20 cellular contexts compared by ENCODE assay signal in genomic region chr16:88859381-88860091, GRCh38. TPM values are rescaled to one million over a fixed set of nuclear protein-coding genes. Genes with fewer than 3 reads are reported as not detected.
DNase-seq lines count a peak whose midpoint lies in the region; TF ChIP-seq lines count a peak whose summit lies in the region.
"Had no signal": no experiment of that assay in that cellular context is flagged by ENCODE, and none has a peak within 500 bp of the region (broad histone marks: within the 10 kb centered on the region; RNA-seq: fewer than 3 reads in every experiment).

No MANE protein-coding gene starts in this region.

- TF ChIP-seq EP300 in transverse colon (IDR thresholded peaks at IDR 0.05; ENCODE audit: low read depth), result no peak

- no peaks in the 10 kb centered on the region for H3K36me3 ChIP-seq in breast epithelium
- H3K36me3 ChIP-seq in transverse colon, result peaks cover 0 to 14% (median 2%) of the 10 kb centered on the region in 4 donors

- POLR2A ChIA-PET in MCF 10A (lab: Yijun Ruan, JAX), result no interaction called here

- CTCF ChIA-PET in MCF 10A (lab: Yijun Ruan, JAX), result interaction anchor here (0.6 to 5.1 kb wide), 2 partner anchors 42 to 45 kb away, joined by 3 to 47 read pairs; partner anchors contain the start of gene APRT

- BruUV-seq in MCF 10A (replicated peaks; lab: Mats Ljungman, UMichigan), result no TSS peak

- H3K27ac ChIP-seq in breast epithelium (no peak overlapping the region), transverse colon (no peak overlapping the region)
- H3K27ac ChIP-seq: HL-60 had no signal

- H3K27ac Mint-ChIP-seq in MCF 10A (ENCODE audit: low read depth, unreplicated experiment) (no peak overlapping the region), nephron (no peak overlapping the region), type B pancreatic cell (no peak overlapping the region), HFFc6 (no peak overlapping the region)
- no peak overlapping the region for H3K27ac Mint-ChIP-seq in activated T-helper 1 cell treated with anti-CD3 and anti-CD28 coated beads, Interleukin-12 subunit alpha, Interleukin-12 subunit beta, Interleukin-2, Interleukin-4 antibody, amounts not matched to agents 30 ng/mL and 10 ng/mL and 1 ng/mL, durations not matched to agents 14 hours and 24 hours and 36 hours
- H3K27ac Mint-ChIP-seq: B cell; CD8-positive, alpha-beta T cell had no signal

- no peaks in the 10 kb centered on the region for H3K27me3 ChIP-seq in breast epithelium
- H3K27me3 ChIP-seq in transverse colon, result no peaks in the 10 kb centered on the region

- intact Hi-C loops in MCF 10A (cut with micrococcal nuclease), result no loop called here
- intact Hi-C loops in breast epithelium (cut with DNase I; ENCODE audit: low total_unique reads), result no loop called here
- intact Hi-C loops in activated T-helper 1 cell treated with anti-CD3 and anti-CD28 coated beads, Interleukin-12 subunit alpha, Interleukin-12 subunit beta, Interleukin-2, Interleukin-4 antibody, amounts not matched to agents 30 ng/mL and 10 ng/mL and 1 ng/mL, durations not matched to agents 14 hours and 24 hours and 36 hours (cut with micrococcal nuclease), result loop anchor here (5.0 kb wide), 2 partner anchors 197 to 238 kb away; partner anchors contain the start of gene MVD
- intact Hi-C loops in transverse colon (cut with DNase I; ENCODE audit: low total_unique reads), result no loop called here

- no peak for TF ChIP-seq CTCF in MCF 10A (IDR thresholded peaks at IDR 0.05; ENCODE audit: unreplicated experiment)
- TF ChIP-seq CTCF in breast epithelium (IDR thresholded peaks at IDR 0.05), result no peak
- TF ChIP-seq CTCF in nephron (IDR thresholded peaks at IDR 0.05; ENCODE audit: unreplicated experiment in 3 of 3), result no peak
- TF ChIP-seq CTCF in type B pancreatic cell (conservative IDR thresholded peaks at IDR 0.05), result no peak
- TF ChIP-seq CTCF in HFFc6 (IDR thresholded peaks at IDR 0.05), result no peak
- TF ChIP-seq CTCF in transverse colon (IDR thresholded peaks at IDR 0.05), result no peak

- DNase-seq in MCF 10A (ENCODE audit: unreplicated experiment), result peak; percentile 20
- no peak for DNase-seq in breast epithelium (ENCODE audit: low spot score in 2 of 2)
- no peak for DNase-seq in activated T-helper 1 cell treated with anti-CD3 and anti-CD28 coated beads, Interleukin-12 subunit alpha, Interleukin-12 subunit beta, Interleukin-2, Interleukin-4 antibody, amounts not matched to agents 30 ng/mL and 10 ng/mL and 1 ng/mL, durations not matched to agents 14 hours and 24 hours and 36 hours (ENCODE audit: low spot score)
- no peak for DNase-seq in type B pancreatic cell (ENCODE audit: extremely low spot score, unreplicated experiment)
- DNase-seq in AG20443 (ENCODE audit: low spot score), result no peak
- no peak for DNase-seq in HFFc6
- DNase-seq in transverse colon, result no peak
- DNase-seq: ACHN; CD8-positive, alpha-beta T cell; COR-L47; DMS153; DMS79 treated with DMSO at 0.1 percent for 48 hours; EL; IMR-90 had no signal

- H3K4me3 ChIP-seq in breast epithelium (no peak overlapping the region), transverse colon (no peak overlapping the region)

- TF ChIP-seq POLR2A in breast epithelium (IDR thresholded peaks at IDR 0.05) (no peak), transverse colon (IDR thresholded peaks at IDR 0.05) (no peak)

- H3K4me1 ChIP-seq in breast epithelium (peaks cover 0 to 7% of the 10 kb centered on the region in 2 donors), transverse colon (peaks cover 14 to 24% (median 22%) of the 10 kb centered on the region in 4 donors)

- H3K36me3 Mint-ChIP-seq in MCF 10A (ENCODE audit: insufficient read depth, unreplicated experiment), result peaks cover 9% of the 10 kb centered on the region
- H3K36me3 Mint-ChIP-seq in activated T-helper 1 cell treated with anti-CD3 and anti-CD28 coated beads, Interleukin-12 subunit alpha, Interleukin-12 subunit beta, Interleukin-2, Interleukin-4 antibody, amounts not matched to agents 30 ng/mL and 10 ng/mL and 1 ng/mL, durations not matched to agents 14 hours and 24 hours and 36 hours (ENCODE audit: low read depth), result peaks cover 8% of the 10 kb centered on the region
- H3K36me3 Mint-ChIP-seq in nephron (ENCODE audit: low read depth), result peaks cover 5% of the 10 kb centered on the region
- H3K36me3 Mint-ChIP-seq in type B pancreatic cell, result no peaks in the 10 kb centered on the region
- peaks cover 7% of the 10 kb centered on the region for H3K36me3 Mint-ChIP-seq in HFFc6 (ENCODE audit: low read depth)

- H3K27me3 Mint-ChIP-seq in MCF 10A (ENCODE audit: insufficient read depth, unreplicated experiment), result no peaks in the 10 kb centered on the region
- H3K27me3 Mint-ChIP-seq in activated T-helper 1 cell treated with anti-CD3 and anti-CD28 coated beads, Interleukin-12 subunit alpha, Interleukin-12 subunit beta, Interleukin-2, Interleukin-4 antibody, amounts not matched to agents 30 ng/mL and 10 ng/mL and 1 ng/mL, durations not matched to agents 14 hours and 24 hours and 36 hours (ENCODE audit: insufficient read depth), result no peaks in the 10 kb centered on the region
- H3K27me3 Mint-ChIP-seq in nephron (ENCODE audit: low read depth), result no peaks in the 10 kb centered on the region
- no peaks in the 10 kb centered on the region for H3K27me3 Mint-ChIP-seq in type B pancreatic cell
- peaks cover 3% of the 10 kb centered on the region for H3K27me3 Mint-ChIP-seq in HFFc6 (ENCODE audit: insufficient read depth)
- H3K27me3 Mint-ChIP-seq: B cell had no signal

- in situ Hi-C loops in transverse colon (cut with MboI; ENCODE audit: low pct_ligation_motif_present in 1 of 4, low pct_unique_long_range_greater_than_20kb in 1 of 4, low sequenced_read_pairs in 3 of 4), result no loop called here

- 93 to 97% methylated on average over 7 to 20 of the region's 20 CpGs for WGBS in transverse colon (ENCODE audit: low coverage in 1 of 2), 2 donors

- H3K9me3 ChIP-seq in breast epithelium, result no peaks in the 10 kb centered on the region
- H3K9me3 ChIP-seq in transverse colon, result no peaks in the 10 kb centered on the region

- H3K4me1 Mint-ChIP-seq in MCF 10A (ENCODE audit: insufficient read depth, unreplicated experiment), result peaks cover 18% of the 10 kb centered on the region
- H3K4me1 Mint-ChIP-seq in activated T-helper 1 cell treated with anti-CD3 and anti-CD28 coated beads, Interleukin-12 subunit alpha, Interleukin-12 subunit beta, Interleukin-2, Interleukin-4 antibody, amounts not matched to agents 30 ng/mL and 10 ng/mL and 1 ng/mL, durations not matched to agents 14 hours and 24 hours and 36 hours (ENCODE audit: low read depth), result peaks cover 23% of the 10 kb centered on the region
- peaks cover 14% of the 10 kb centered on the region for H3K4me1 Mint-ChIP-seq in nephron
- H3K4me1 Mint-ChIP-seq in type B pancreatic cell (ENCODE audit: unreplicated experiment), result peaks cover 10% of the 10 kb centered on the region
- H3K4me1 Mint-ChIP-seq in HFFc6 (ENCODE audit: low read depth), result peaks cover 21% of the 10 kb centered on the region

- H3K4me3 Mint-ChIP-seq in MCF 10A (ENCODE audit: unreplicated experiment) (no peak overlapping the region), nephron (peak overlapping the region; percentile 41 to 68 (median 46)), type B pancreatic cell (peak overlapping the region; percentile 20), HFFc6 (no peak overlapping the region)
- H3K4me3 Mint-ChIP-seq in activated T-helper 1 cell treated with anti-CD3 and anti-CD28 coated beads, Interleukin-12 subunit alpha, Interleukin-12 subunit beta, Interleukin-2, Interleukin-4 antibody, amounts not matched to agents 30 ng/mL and 10 ng/mL and 1 ng/mL, durations not matched to agents 14 hours and 24 hours and 36 hours, result peak overlapping the region; percentile 19
- H3K4me3 Mint-ChIP-seq: CD14-positive monocyte had no signal

- no peaks in the 10 kb centered on the region for H3K9me3 Mint-ChIP-seq in MCF 10A (ENCODE audit: unreplicated experiment)
- H3K9me3 Mint-ChIP-seq in activated T-helper 1 cell treated with anti-CD3 and anti-CD28 coated beads, Interleukin-12 subunit alpha, Interleukin-12 subunit beta, Interleukin-2, Interleukin-4 antibody, amounts not matched to agents 30 ng/mL and 10 ng/mL and 1 ng/mL, durations not matched to agents 14 hours and 24 hours and 36 hours, result no peaks in the 10 kb centered on the region
- no peaks in the 10 kb centered on the region for H3K9me3 Mint-ChIP-seq in nephron
- no peaks in the 10 kb centered on the region for H3K9me3 Mint-ChIP-seq in type B pancreatic cell
- no peaks in the 10 kb centered on the region for H3K9me3 Mint-ChIP-seq in HFFc6
- H3K9me3 Mint-ChIP-seq: CD8-positive, alpha-beta T cell had no signal

RNA-seq across cellular contexts. Expression of gene TRAPPC2L, which starts 2.6 kb away (rescaled TPM):
- total RNA-seq in MCF 10A (2022) (35.6 and 42.6 TPM in 2 replicates), breast epithelium (10 to 100 TPM; 32.1 to 37.8 (median 34.4) TPM), type B pancreatic cell (ENCODE audit: low replicate concordance) (80.4 and 91.4 TPM in 2 replicates), transverse colon (10 to 100 TPM in 3 of 4 donors, 1 to 10 TPM in 1; 9.8 to 34.4 (median 19.7) TPM)
- 63.1 and 65.4 TPM in 2 replicates for total RNA-seq in activated T-helper 1 cell treated with anti-CD3 and anti-CD28 coated beads, Interleukin-12 subunit alpha, Interleukin-12 subunit beta, Interleukin-2, Interleukin-4 antibody, amounts not matched to agents 30 ng/mL and 10 ng/mL and 1 ng/mL, durations not matched to agents 14 hours and 24 hours and 36 hours
- total RNA-seq in HFFc6 (2021; fragmentation: NEBNext Ultra II Directional; extraction: Animal tissue kit (Norgen Biotek cat#: 25700)), result 10 to 100 TPM; 58.0 to 75.9 (median 65.6) TPM

RNA-seq across cellular contexts. Expression of gene GALNS, which starts 2.8 kb away (rescaled TPM):
- 26.0 and 31.6 TPM in 2 replicates for total RNA-seq in MCF 10A (2022)
- 10 to 100 TPM; 16.2 to 29.5 (median 17.9) TPM for total RNA-seq in breast epithelium
- total RNA-seq in activated T-helper 1 cell treated with anti-CD3 and anti-CD28 coated beads, Interleukin-12 subunit alpha, Interleukin-12 subunit beta, Interleukin-2, Interleukin-4 antibody, amounts not matched to agents 30 ng/mL and 10 ng/mL and 1 ng/mL, durations not matched to agents 14 hours and 24 hours and 36 hours, result 21.9 and 23.8 TPM in 2 replicates
- 30.2 and 32.5 TPM in 2 replicates for total RNA-seq in type B pancreatic cell (ENCODE audit: low replicate concordance)
- 10 to 100 TPM; 16.6 to 20.7 (median 18.2) TPM for total RNA-seq in HFFc6 (2021; fragmentation: NEBNext Ultra II Directional; extraction: Animal tissue kit (Norgen Biotek cat#: 25700))
- total RNA-seq in transverse colon, result 100 to 1,000 TPM in 1 of 4 donors, 10 to 100 TPM in 3; 45.7 to 101 (median 75.6) TPM

RNA-seq across cellular contexts. Expression of gene PABPN1L, which starts 6.9 kb away (rescaled TPM):
- not detected in 2 replicates for total RNA-seq in MCF 10A (2022)
- total RNA-seq in breast epithelium, result not detected
- not detected in 2 replicates for total RNA-seq in activated T-helper 1 cell treated with anti-CD3 and anti-CD28 coated beads, Interleukin-12 subunit alpha, Interleukin-12 subunit beta, Interleukin-2, Interleukin-4 antibody, amounts not matched to agents 30 ng/mL and 10 ng/mL and 1 ng/mL, durations not matched to agents 14 hours and 24 hours and 36 hours
- 0.31 TPM in 1 of 2 replicates, not detected in the other for total RNA-seq in type B pancreatic cell (ENCODE audit: low replicate concordance)
- total RNA-seq in HFFc6 (2021; fragmentation: NEBNext Ultra II Directional; extraction: Animal tissue kit (Norgen Biotek cat#: 25700)), result not detected
- total RNA-seq in transverse colon, result not detected
- total RNA-seq: A172; CD8-positive, alpha-beta T cell; H4; IMR-90 had no signal

RNA-seq across cellular contexts. Expression of gene APRT, which starts 47.8 kb away (rescaled TPM):
- total RNA-seq in MCF 10A (2022) (231 and 248 TPM in 2 replicates), breast epithelium (100 to 1,000 TPM in 2 of 3 donors, 10 to 100 TPM in 1; 93.8 to 152 (median 126) TPM), type B pancreatic cell (ENCODE audit: low replicate concordance) (116 and 153 TPM in 2 replicates), transverse colon (100 to 1,000 TPM in 2 of 4 donors, 10 to 100 TPM in 2; 81.6 to 221 (median 149) TPM)
- 301 and 303 TPM in 2 replicates for total RNA-seq in activated T-helper 1 cell treated with anti-CD3 and anti-CD28 coated beads, Interleukin-12 subunit alpha, Interleukin-12 subunit beta, Interleukin-2, Interleukin-4 antibody, amounts not matched to agents 30 ng/mL and 10 ng/mL and 1 ng/mL, durations not matched to agents 14 hours and 24 hours and 36 hours
- total RNA-seq in HFFc6 (2021; fragmentation: NEBNext Ultra II Directional; extraction: Animal tissue kit (Norgen Biotek cat#: 25700)), result 100 to 1,000 TPM; 123 to 163 (median 130) TPM

RNA-seq across cellular contexts. Expression of gene CDT1, which starts 55.9 kb away (rescaled TPM):
- total RNA-seq in MCF 10A (2022), result 5.3 and 16.6 TPM in 2 replicates
- 1 to 10 TPM; 1.3 to 3.3 (median 3.2) TPM for total RNA-seq in breast epithelium
- 95.4 and 97.3 TPM in 2 replicates for total RNA-seq in activated T-helper 1 cell treated with anti-CD3 and anti-CD28 coated beads, Interleukin-12 subunit alpha, Interleukin-12 subunit beta, Interleukin-2, Interleukin-4 antibody, amounts not matched to agents 30 ng/mL and 10 ng/mL and 1 ng/mL, durations not matched to agents 14 hours and 24 hours and 36 hours
- 17.7 and 36.8 TPM in 2 replicates for total RNA-seq in type B pancreatic cell (ENCODE audit: low replicate concordance)
- 10 to 100 TPM; 13.3 to 28.2 (median 22.2) TPM for total RNA-seq in HFFc6 (2021; fragmentation: NEBNext Ultra II Directional; extraction: Animal tissue kit (Norgen Biotek cat#: 25700))
- total RNA-seq in transverse colon, result 10 to 100 TPM in 1 of 4 donors, 1 to 10 TPM in 2, not detected in 1; 3.8 to 12.5 (median 6.7) TPM

Comparison
In these comparisons a context has a peak if more than half of its experiments do, and no peak if none do; other contexts are left out.
1. H3K4me3 Mint-ChIP-seq: peak in activated T-helper 1 cell treated with anti-CD3 and anti-CD28 coated beads, Interleukin-12 subunit alpha, Interleukin-12 subunit beta, Interleukin-2, Interleukin-4 antibody, amounts not matched to agents 30 ng/mL and 10 ng/mL and 1 ng/mL, durations not matched to agents 14 hours and 24 hours and 36 hours (single experiment), nephron (3 of 3) and type B pancreatic cell (single experiment); none in MCF 10A (single experiment) and HFFc6 (single experiment).